21 cellular contexts compared by ENCODE assay signal in genomic region chr3:28125342-28125741, GRCh38.
"Had no signal": no experiment of that assay in that cellular context is flagged by ENCODE, and none has a peak within 500 bp of the region (broad histone marks: within the 10 kb centered on the region; RNA-seq: fewer than 3 reads in every experiment).

No MANE protein-coding gene starts in this region.

- H3K9me3 Mint-ChIP-seq: activated CD4-positive, alpha-beta memory T cell treated with anti-CD3 and anti-CD28 coated beads, Interleukin-2, amount 10 ng/mL, durations not matched to agents 7 days and 5 days; activated T-helper 17 cell treated with anti-CD3 and anti-CD28 coated beads, Interleukin-2, amount 50 U/mL, for 72 hours; brain; endodermal cell; stimulated activated effector memory CD8-positive, alpha-beta T cell treated with anti-CD3 and anti-CD28 coated beads, Interleukin-12 subunit alpha, Interleukin-12 subunit beta, amount 100 ng/mL, for 72 hours; WTC11 had no signal

- H3K4me1 Mint-ChIP-seq: activated CD4-positive, alpha-beta memory T cell treated with anti-CD3 and anti-CD28 coated beads, Interleukin-2, amount 10 ng/mL, durations not matched to agents 7 days and 5 days; activated T-helper 17 cell treated with anti-CD3 and anti-CD28 coated beads, Interleukin-2, amount 50 U/mL, for 72 hours; brain; endodermal cell; stimulated activated effector memory CD8-positive, alpha-beta T cell treated with anti-CD3 and anti-CD28 coated beads, Interleukin-12 subunit alpha, Interleukin-12 subunit beta, amount 100 ng/mL, for 72 hours had no signal

- H3K36me3 ChIP-seq: left lung, right lobe of liver, upper lobe of right lung had no signal

- DNase-seq: activated CD4-positive, alpha-beta memory T cell treated with anti-CD3 and anti-CD28 coated beads, Interleukin-2, amount 10 ng/mL, durations not matched to agents 7 days and 5 days; activated CD4-positive, alpha-beta T cell treated with anti-CD3 and anti-CD28 coated beads for 48 hours; activated naive CD4-positive, alpha-beta T cell treated with Interleukin-2 at 50 U/mL for 16 hours; activated T-cell treated with anti-CD3 and anti-CD28 coated beads, Interleukin-2, amount 50 U/mL, for 1 hour; anterior cingulate cortex; caudate nucleus; dorsolateral prefrontal cortex; endodermal cell; foreskin fibroblast; left lung; naive thymus-derived CD4-positive, alpha-beta T cell; psoas muscle; right lobe of liver; small intestine; stimulated activated CD4-positive, alpha-beta T cell treated with anti-CD3 and anti-CD28 coated beads, Interleukin-4, amount 100 ng/mL, for 24 hours; upper lobe of right lung had no signal

- H3K4me3 ChIP-seq: dorsolateral prefrontal cortex, left lung, psoas muscle, right lobe of liver, upper lobe of right lung had no signal

- H3K27ac ChIP-seq: dorsolateral prefrontal cortex, epithelial cell of prostate, left lung, psoas muscle, right lobe of liver, upper lobe of right lung had no signal

- ATAC-seq: activated T-helper 17 cell treated with anti-CD3 and anti-CD28 coated beads, Interleukin-2, amount 50 U/mL, for 72 hours; left lung; naive thymus-derived CD4-positive, alpha-beta T cell; psoas muscle; right lobe of liver; stimulated activated effector memory CD8-positive, alpha-beta T cell treated with anti-CD3 and anti-CD28 coated beads, Interleukin-12 subunit alpha, Interleukin-12 subunit beta, amount 100 ng/mL, for 72 hours; upper lobe of right lung; WTC11 had no signal

- H3K4me1 ChIP-seq: left lung, psoas muscle, right lobe of liver, upper lobe of right lung had no signal

- H3K9me3 ChIP-seq: left lung, psoas muscle, right lobe of liver, upper lobe of right lung had no signal

- H3K27me3 ChIP-seq: dorsolateral prefrontal cortex, left lung, right lobe of liver, upper lobe of right lung had no signal

- H3K4me3 Mint-ChIP-seq: activated CD4-positive, alpha-beta memory T cell treated with anti-CD3 and anti-CD28 coated beads, Interleukin-2, amount 10 ng/mL, durations not matched to agents 7 days and 5 days; activated T-helper 17 cell treated with anti-CD3 and anti-CD28 coated beads, Interleukin-2, amount 50 U/mL, for 72 hours; brain; endodermal cell; naive thymus-derived CD4-positive, alpha-beta T cell; stimulated activated effector memory CD8-positive, alpha-beta T cell treated with anti-CD3 and anti-CD28 coated beads, Interleukin-12 subunit alpha, Interleukin-12 subunit beta, amount 100 ng/mL, for 72 hours; WTC11 had no signal

- H3K36me3 Mint-ChIP-seq: brain; naive thymus-derived CD4-positive, alpha-beta T cell; stimulated activated effector memory CD8-positive, alpha-beta T cell treated with anti-CD3 and anti-CD28 coated beads, Interleukin-12 subunit alpha, Interleukin-12 subunit beta, amount 100 ng/mL, for 72 hours; WTC11 had no signal

- H3K27ac Mint-ChIP-seq: activated CD4-positive, alpha-beta memory T cell treated with anti-CD3 and anti-CD28 coated beads, Interleukin-2, amount 10 ng/mL, durations not matched to agents 7 days and 5 days; activated T-helper 17 cell treated with anti-CD3 and anti-CD28 coated beads, Interleukin-2, amount 50 U/mL, for 72 hours; brain; endodermal cell; naive thymus-derived CD4-positive, alpha-beta T cell; stimulated activated effector memory CD8-positive, alpha-beta T cell treated with anti-CD3 and anti-CD28 coated beads, Interleukin-12 subunit alpha, Interleukin-12 subunit beta, amount 100 ng/mL, for 72 hours; WTC11 had no signal

- H3K27me3 Mint-ChIP-seq: activated CD4-positive, alpha-beta memory T cell treated with anti-CD3 and anti-CD28 coated beads, Interleukin-2, amount 10 ng/mL, durations not matched to agents 7 days and 5 days; activated T-helper 17 cell treated with anti-CD3 and anti-CD28 coated beads, Interleukin-2, amount 50 U/mL, for 72 hours; brain; naive thymus-derived CD4-positive, alpha-beta T cell had no signal
